In genomic region chr18:1929720-1930119, GRCh38 we compare ENCODE assay signal across 1 cellular context.
TF ChIP-seq lines count a peak whose summit lies in the region.

No MANE protein-coding gene starts in this region.

TF ChIP-seq in IMR-90, 13 proteins besides CTCF, POLR2A, EP300 and RAD21:
- TF ChIP-seq MAZ (IDR thresholded peaks at IDR 0.05; ENCODE audit: borderline replicate concordance, low read depth, low read length) (no peak), USF2 (IDR thresholded peaks at IDR 0.05; ENCODE audit: low read depth, low read length) (no peak), ELK1 (IDR thresholded peaks at IDR 0.05; ENCODE audit: borderline replicate concordance, low read depth, low read length) (no peak), RCOR1 (IDR thresholded peaks at IDR 0.05; ENCODE audit: insufficient replicate concordance, low read length) (no peak)
TF ChIP-seq in IMR-90: peak in this region for 0.
